9 cellular contexts compared by ENCODE assay signal in genomic region chr1:154969246-154969645, GRCh38. TPM values are rescaled to one million over a fixed set of nuclear protein-coding genes. Genes with fewer than 3 reads are reported as not detected.
DNase-seq lines count a peak whose midpoint lies in the region; ATAC-seq and TF ChIP-seq lines count a peak whose summit lies in the region.
"Had no signal": no experiment of that assay in that cellular context is flagged by ENCODE, and none has a peak within 500 bp of the region (broad histone marks: within the 10 kb centered on the region; RNA-seq: fewer than 3 reads in every experiment).

No MANE protein-coding gene starts in this region.

- H3K27ac ChIP-seq in lung (ENCODE audit: low read depth in 1 of 2, low read length in 1 of 2): peak overlapping the region in 1 of 2 donors; percentile 94
- H3K27ac ChIP-seq in tibial nerve: peak overlapping the region; percentile 96 to 100 (median 99)

- H3K4me3 ChIP-seq in lung: peak overlapping the region; percentile 12
- H3K4me3 ChIP-seq in tibial nerve: peak overlapping the region in 1 of 4 donors; percentile 51

- TF ChIP-seq POLR2A in tibial nerve (IDR thresholded peaks at IDR 0.05): no peak

- no peak for TF ChIP-seq EP300 in tibial nerve (IDR thresholded peaks at IDR 0.05)

- H3K27me3 Mint-ChIP-seq in activated naive CD4-positive, alpha-beta T cell treated with anti-CD3 and anti-CD28 coated beads, Interleukin-2, amount 10 ng/mL, durations not matched to agents 7 days and 5 days: no peaks in the 10 kb centered on the region
- peaks cover 3% of the 10 kb centered on the region for H3K27me3 Mint-ChIP-seq in brain

- ATAC-seq in lung (ENCODE audit: insufficient read depth, low FRiP score): no peak

- H3K9me3 ChIP-seq in lung (ENCODE audit: control insufficient read depth in 2 of 2, insufficient read depth in 1 of 2, low read length in 1 of 2) (no peaks in the 10 kb centered on the region), tibial nerve (no peaks in the 10 kb centered on the region)

- 68 to 70% methylated on average over 5 of the region's 5 CpGs for WGBS in lung, 2 donors
- WGBS in tibial nerve, 2 donors: 24 to 51% methylated on average over 5 of the region's 5 CpGs

- H3K4me3 Mint-ChIP-seq in activated naive CD4-positive, alpha-beta T cell treated with anti-CD3 and anti-CD28 coated beads, Interleukin-2, amount 10 ng/mL, durations not matched to agents 7 days and 5 days: no peak overlapping the region
- H3K4me3 Mint-ChIP-seq in brain: peak overlapping the region in 4 of 5 experiments; percentile 81 to 91 (median 88)

- no peak for TF ChIP-seq CTCF in brain (conservative IDR thresholded peaks at IDR 0.05)
- TF ChIP-seq CTCF in lung (IDR thresholded peaks at IDR 0.05; ENCODE audit: control extremely low read depth, extremely low read depth): no peak
- no peak for TF ChIP-seq CTCF in tibial nerve (IDR thresholded peaks at IDR 0.05)

- CTCF ChIA-PET in activated naive CD4-positive, alpha-beta T cell treated with anti-CD3 and anti-CD28 coated beads, Interleukin-2, amount 10 ng/mL, durations not matched to agents 7 days and 5 days (lab: Charles Lee): interaction anchor here (1.3 kb wide), 1 partner anchor 116 kb away, joined by 3 read pairs; no protein-coding TSS in a partner anchor

- H3K36me3 ChIP-seq in lung (ENCODE audit: control insufficient read depth in 2 of 2, insufficient read depth in 2 of 2, low read length in 2 of 2): peaks cover 18 to 41% of the 10 kb centered on the region in 2 donors
- peaks cover 0 to 52% (median 21%) of the 10 kb centered on the region in 3 donors for H3K36me3 ChIP-seq in tibial nerve

- DNase-seq in activated naive CD4-positive, alpha-beta T cell treated with anti-CD3 and anti-CD28 coated beads, Interleukin-2, amount 10 ng/mL, durations not matched to agents 7 days and 5 days: no peak
- DNase-seq in activated naive CD4-positive, alpha-beta T cell treated with anti-CD3 and anti-CD28 coated beads, Interleukin-2, amount 50 U/mL, for 16 hours: no peak
- DNase-seq in lung (ENCODE audit: low spot score) (no peak), tibial nerve (ENCODE audit: low spot score in 2 of 2) (no peak), pons (ENCODE audit: low spot score) (no peak), RPMI8226 (no peak), HK-2 (ENCODE audit: unreplicated experiment) (no peak)
- DNase-seq: COR-L47 had no signal

- H3K36me3 Mint-ChIP-seq in activated naive CD4-positive, alpha-beta T cell treated with anti-CD3 and anti-CD28 coated beads, Interleukin-2, amount 10 ng/mL, durations not matched to agents 7 days and 5 days: peaks cover 51% of the 10 kb centered on the region
- peaks cover 17% of the 10 kb centered on the region for H3K36me3 Mint-ChIP-seq in brain

- peaks cover 46% of the 10 kb centered on the region for H3K4me1 Mint-ChIP-seq in activated naive CD4-positive, alpha-beta T cell treated with anti-CD3 and anti-CD28 coated beads, Interleukin-2, amount 10 ng/mL, durations not matched to agents 7 days and 5 days
- H3K4me1 Mint-ChIP-seq in brain: peaks cover 20% of the 10 kb centered on the region

- H3K4me1 ChIP-seq in lung (ENCODE audit: control insufficient read depth in 2 of 2, insufficient read depth in 2 of 2, low read length in 2 of 2) (peaks cover 0 to 22% of the 10 kb centered on the region in 2 donors), tibial nerve (peaks cover 0 to 73% (median 44%) of the 10 kb centered on the region in 4 donors)

- H3K9me3 Mint-ChIP-seq in activated naive CD4-positive, alpha-beta T cell treated with anti-CD3 and anti-CD28 coated beads, Interleukin-2, amount 10 ng/mL, durations not matched to agents 7 days and 5 days: no peaks in the 10 kb centered on the region
- no peaks in the 10 kb centered on the region for H3K9me3 Mint-ChIP-seq in brain

- peak overlapping the region; percentile 6 for H3K27ac Mint-ChIP-seq in activated naive CD4-positive, alpha-beta T cell treated with anti-CD3 and anti-CD28 coated beads, Interleukin-2, amount 10 ng/mL, durations not matched to agents 7 days and 5 days
- peak overlapping the region; percentile 62 to 97 (median 92) for H3K27ac Mint-ChIP-seq in brain

- H3K27me3 ChIP-seq in lung (ENCODE audit: control insufficient read depth, insufficient read depth) (no peaks in the 10 kb centered on the region), tibial nerve (no peaks in the 10 kb centered on the region)

RNA-seq across cellular contexts. Expression of gene SHC1, which starts 1.3 kb away (rescaled TPM):
- 38.3 TPM for polyA plus RNA-seq in brain (ENCODE audit: insufficient read depth, low read depth, low replicate concordance)
- 100 to 1,000 TPM in 1 of 2 donors, 10 to 100 TPM in 1; 67.6 to 136 TPM for total RNA-seq in lung
- polyA plus RNA-seq in lung: 100 to 1,000 TPM in 1 of 2 donors, 10 to 100 TPM in 1; 76.5 to 111 TPM
- 100 to 1,000 TPM in 2 of 4 donors, 10 to 100 TPM in 2; 82.9 to 168 (median 101) TPM for total RNA-seq in tibial nerve

RNA-seq across cellular contexts. Expression of gene CKS1B, which starts 5.2 kb away (rescaled TPM):
- 183 TPM for polyA plus RNA-seq in brain (ENCODE audit: insufficient read depth, low read depth, low replicate concordance)
- 10 to 100 TPM; 22.3 to 33.6 TPM for total RNA-seq in lung
- 10 to 100 TPM; 26.9 to 38.2 TPM for polyA plus RNA-seq in lung
- 10 to 100 TPM; 35.2 to 40.5 (median 37.3) TPM for total RNA-seq in tibial nerve

RNA-seq across cellular contexts. Expression of gene PYGO2, which starts 7.7 kb away (rescaled TPM):
- polyA plus RNA-seq in brain (ENCODE audit: insufficient read depth, low read depth, low replicate concordance): 63.7 TPM
- total RNA-seq in lung: 10 to 100 TPM; 17.9 to 25.2 TPM
- polyA plus RNA-seq in lung: 10 to 100 TPM; 14.6 to 22.2 TPM
- 10 to 100 TPM; 18.6 to 24.3 (median 23.5) TPM for total RNA-seq in tibial nerve

RNA-seq across cellular contexts. Expression of gene PBXIP1, which starts 13.3 kb away (rescaled TPM):
- polyA plus RNA-seq in brain (ENCODE audit: insufficient read depth, low read depth, low replicate concordance): 117 TPM
- 100 to 1,000 TPM in 1 of 2 donors, 10 to 100 TPM in 1; 37.3 to 178 TPM for total RNA-seq in lung
- 10 to 100 TPM; 32.8 to 33.2 TPM for polyA plus RNA-seq in lung
- 100 to 1,000 TPM in 2 of 4 donors, 10 to 100 TPM in 2; 52.5 to 120 (median 97.9) TPM for total RNA-seq in tibial nerve

RNA-seq across cellular contexts. Expression of gene FLAD1, which starts 13.9 kb away (rescaled TPM):
- polyA plus RNA-seq in brain (ENCODE audit: insufficient read depth, low read depth, low replicate concordance) (47.9 TPM), lung (10 to 100 TPM; 29.3 to 31.9 TPM)
- total RNA-seq in lung (10 to 100 TPM; 10.9 to 37.0 TPM), tibial nerve (10 to 100 TPM; 17.4 to 33.6 (median 23.6) TPM)
